Comparison of ENCODE assay signal across 18 cellular contexts in the genomic region with DNA sequence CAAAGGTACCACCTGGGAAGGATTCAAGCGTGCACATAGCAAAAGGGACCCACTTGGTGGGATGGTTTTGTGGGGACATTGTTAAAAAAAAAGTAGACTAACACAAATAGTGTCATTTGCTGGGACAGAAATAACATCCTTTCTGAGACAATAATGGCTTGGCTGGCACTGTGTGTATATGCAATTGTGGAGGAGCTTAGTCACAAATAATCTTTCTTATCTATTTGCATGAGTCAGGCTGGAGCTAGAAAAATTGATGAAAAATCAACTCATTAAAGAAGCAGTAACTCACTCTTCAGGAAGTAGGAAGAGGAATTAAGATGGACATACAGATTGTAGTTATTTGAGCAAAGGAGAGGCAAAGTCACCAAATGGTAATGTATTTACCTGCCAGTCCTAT. TPM values are rescaled to one million over a fixed set of nuclear protein-coding genes. Genes with fewer than 3 reads are reported as not detected.
A peak's percentile ranks its signal among the peaks of the same experiment; 100 is the strongest.
DNase-seq lines count a peak whose midpoint lies in the region; ATAC-seq and TF ChIP-seq lines count a peak whose summit lies in the region.
"Had no signal": no experiment of that assay in that cellular context is flagged by ENCODE, and none has a peak within 500 bp of the region (broad histone marks: within the 10 kb centered on the region; RNA-seq: fewer than 3 reads in every experiment).

No MANE protein-coding gene starts in this region.

- H3K27ac Mint-ChIP-seq in stimulated activated naive CD8-positive, alpha-beta T cell treated with anti-CD3 and anti-CD28 coated beads, Interleukin-15, amount 100 ng/mL, for 72 hours = no peak overlapping the region
- H3K27ac Mint-ChIP-seq: activated CD4-positive, alpha-beta T cell treated with anti-CD3 and anti-CD28 coated beads for 36 hours; T-cell had no signal

- TF ChIP-seq CTCF in choroid plexus epithelial cell (conservative IDR thresholded peaks at IDR 0.05; ENCODE audit: low read depth, low read length) = no peak

- ATAC-seq in HG03521 (IDR thresholded peaks at IDR 0.05; ENCODE audit: unreplicated experiment) = no peak
- ATAC-seq in stimulated activated naive CD8-positive, alpha-beta T cell treated with anti-CD3 and anti-CD28 coated beads, Interleukin-15, amount 100 ng/mL, for 72 hours = no peak
- no peak for ATAC-seq in GM21576 (IDR thresholded peaks at IDR 0.05; ENCODE audit: unreplicated experiment)
- ATAC-seq: activated CD4-positive, alpha-beta T cell treated with anti-CD3 and anti-CD28 coated beads for 36 hours; GM12878; T-cell had no signal

- peaks cover 22% of the 10 kb centered on the region for H3K27me3 Mint-ChIP-seq in stimulated activated naive CD8-positive, alpha-beta T cell treated with anti-CD3 and anti-CD28 coated beads, Interleukin-15, amount 100 ng/mL, for 72 hours
- H3K27me3 Mint-ChIP-seq: central memory CD8-positive, alpha-beta T cell had no signal

- DNase-seq in A172 (ENCODE audit: low spot score) (peak; percentile 74), OCI-M1 (lab: John Stamatoyannopoulos, UW) (peak; percentile 3), choroid plexus epithelial cell (ENCODE audit: low read depth) (peak; percentile 73), lung microvascular endothelial cell (ENCODE audit: low read depth in 2 of 2) (peak; percentile 34 to 65), mesenteric fat pad (ENCODE audit: low spot score) (no peak)
- no peak for DNase-seq in stimulated activated naive CD8-positive, alpha-beta T cell treated with anti-CD3 and anti-CD28 coated beads, Interleukin-15, amount 100 ng/mL, for 72 hours
- DNase-seq: activated CD4-positive, alpha-beta T cell treated with anti-CD3 and anti-CD28 coated beads for 36 hours; activated effector memory CD4-positive, alpha-beta T cell treated with Interleukin-2 at 50 U/mL for 16 hours; DMS 273 treated with DMSO at 0.1 percent for 48 hours; NCI-H1694; NK-92 treated with Interleukin-12 subunit alpha and Interleukin-12 subunit beta, amount 100 ng/mL, for 24 hours; T-cell had no signal

- H3K4me3 Mint-ChIP-seq in stimulated activated naive CD8-positive, alpha-beta T cell treated with anti-CD3 and anti-CD28 coated beads, Interleukin-15, amount 100 ng/mL, for 72 hours = no peak overlapping the region
- H3K4me3 Mint-ChIP-seq: activated CD4-positive, alpha-beta T cell treated with anti-CD3 and anti-CD28 coated beads for 36 hours; central memory CD8-positive, alpha-beta T cell; T-cell had no signal

- H3K4me3 ChIP-seq in choroid plexus epithelial cell (ENCODE audit: low read depth, low read length) = no peak overlapping the region
- H3K4me3 ChIP-seq: GM12878, tibial nerve had no signal

- peaks cover 26% of the 10 kb centered on the region for H3K4me1 Mint-ChIP-seq in stimulated activated naive CD8-positive, alpha-beta T cell treated with anti-CD3 and anti-CD28 coated beads, Interleukin-15, amount 100 ng/mL, for 72 hours
- H3K4me1 Mint-ChIP-seq: central memory CD8-positive, alpha-beta T cell had no signal

- H3K9me3 Mint-ChIP-seq in stimulated activated naive CD8-positive, alpha-beta T cell treated with anti-CD3 and anti-CD28 coated beads, Interleukin-15, amount 100 ng/mL, for 72 hours = no peaks in the 10 kb centered on the region
- H3K9me3 Mint-ChIP-seq: central memory CD8-positive, alpha-beta T cell; T-cell had no signal

RNA-seq across cellular contexts. Expression of a gene that starts 29.5 kb away (rescaled TPM):
- total RNA-seq in A172 (2014; rRNA removed; shearing (Covaris generic)) = 0.29 and 1.00 TPM in 2 replicates
- total RNA-seq in lung microvascular endothelial cell (not detected in 2 replicates), mesenteric fat pad (not detected)
- total RNA-seq: A673; activated CD4-positive, alpha-beta T cell treated with anti-CD3 and anti-CD28 coated beads for 36 hours; GM12878; tibial nerve had no signal

Comparison
In these comparisons a context has a peak if more than half of its experiments do, and no peak if none do; other contexts are left out.
1. DNase-seq: peak in A172 (single experiment), OCI-M1 (single experiment), choroid plexus epithelial cell (single experiment) and lung microvascular endothelial cell (2 of 2); none in mesenteric fat pad (single experiment) and stimulated activated naive CD8-positive, alpha-beta T cell treated with anti-CD3 and anti-CD28 coated beads, Interleukin-15, amount 100 ng/mL, for 72 hours (0 of 2).